Comparison of ENCODE assay signal across 8 cellular contexts in the genomic region with DNA sequence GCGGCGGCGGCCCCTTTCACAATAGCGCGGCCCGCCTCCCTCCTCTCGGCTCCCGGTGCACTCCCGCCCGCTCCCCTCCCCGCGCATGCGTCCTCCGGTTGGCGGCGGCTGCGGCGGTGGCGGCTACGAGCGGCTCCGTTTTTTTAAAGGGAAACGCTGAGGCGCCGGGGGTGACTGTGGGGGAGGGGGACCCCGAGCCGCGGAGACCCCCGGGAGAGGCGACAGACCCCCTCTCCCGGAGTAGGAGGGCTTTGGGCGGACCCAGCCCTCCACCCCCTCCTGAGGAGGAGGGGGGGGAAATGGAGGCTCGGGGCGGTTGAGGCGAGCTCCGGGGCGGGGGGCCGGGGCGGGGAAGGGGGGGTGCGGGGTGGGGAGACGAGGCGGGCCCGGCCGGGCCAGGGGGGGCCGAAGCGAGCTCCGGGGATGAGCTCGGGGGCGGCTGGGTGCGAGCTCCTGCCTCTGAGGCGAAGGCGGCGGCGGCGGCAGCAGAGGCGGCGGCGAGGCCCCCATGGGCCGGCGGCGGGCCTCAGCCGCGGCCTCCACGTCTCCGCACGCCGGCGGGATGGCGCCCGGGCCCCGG. TPM values are rescaled to one million over a fixed set of nuclear protein-coding genes. Genes with fewer than 3 reads are reported as not detected.
DNase-seq lines count a peak whose midpoint lies in the region; ATAC-seq, FAIRE-seq and TF ChIP-seq lines count a peak whose summit lies in the region.

A gene with protein sequence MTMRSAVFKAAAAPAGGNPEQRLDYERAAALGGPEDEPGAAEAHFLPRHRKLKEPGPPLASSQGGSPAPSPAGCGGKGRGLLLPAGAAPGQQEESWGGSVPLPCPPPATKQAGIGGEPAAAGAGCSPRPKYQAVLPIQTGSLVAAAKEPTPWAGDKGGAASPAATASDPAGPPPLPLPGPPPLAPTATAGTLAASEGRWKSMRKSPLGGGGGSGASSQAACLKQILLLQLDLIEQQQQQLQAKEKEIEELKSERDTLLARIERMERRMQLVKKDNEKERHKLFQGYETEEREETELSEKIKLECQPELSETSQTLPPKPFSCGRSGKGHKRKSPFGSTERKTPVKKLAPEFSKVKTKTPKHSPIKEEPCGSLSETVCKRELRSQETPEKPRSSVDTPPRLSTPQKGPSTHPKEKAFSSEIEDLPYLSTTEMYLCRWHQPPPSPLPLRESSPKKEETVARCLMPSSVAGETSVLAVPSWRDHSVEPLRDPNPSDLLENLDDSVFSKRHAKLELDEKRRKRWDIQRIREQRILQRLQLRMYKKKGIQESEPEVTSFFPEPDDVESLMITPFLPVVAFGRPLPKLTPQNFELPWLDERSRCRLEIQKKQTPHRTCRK (plus strand): TSS at position 86 of the 580 bp plus-strand sequence. CDS start 642 bp downstream, outside the sequence.

- FAIRE-seq in GM19239 (lab: Jason Lieb, UNC): peak; percentile 73

- H3K4me1 Mint-ChIP-seq in IgD-negative memory B cell: peaks cover 22 to 23% (median 23%) of the 10 kb centered on the region in 3 donors
- peaks cover 24 to 50% (median 47%) of the 10 kb centered on the region in 4 donors for H3K4me1 Mint-ChIP-seq in naive thymus-derived CD8-positive, alpha-beta T cell
- peaks cover 47% of the 10 kb centered on the region for H3K4me1 Mint-ChIP-seq in stimulated activated memory B cell treated with anti-CD40 and anti-IgM and Interleukin-4, amounts not matched to agents 10 μg/mL and 1 μg/mL and 100 μg/mL, for 72 hours

- H3K27ac ChIP-seq in RWPE1: peak within 1 kb of the TSS; percentile 95

- peak within 1 kb of the TSS; percentile 95 for H3K4me3 ChIP-seq in AG09309 (ENCODE audit: control insufficient read depth, low read depth, low read length)

- peak within 1 kb of the TSS; percentile 88 to 100 (median 94) for H3K4me3 Mint-ChIP-seq in IgD-negative memory B cell
- peak within 1 kb of the TSS; percentile 71 to 97 (median 84) for H3K4me3 Mint-ChIP-seq in naive thymus-derived CD8-positive, alpha-beta T cell
- peak within 1 kb of the TSS; percentile 94 for H3K4me3 Mint-ChIP-seq in stimulated activated memory B cell treated with anti-CD40 and anti-IgM and Interleukin-4, amounts not matched to agents 10 μg/mL and 1 μg/mL and 100 μg/mL, for 72 hours

- POLR2A ChIA-PET in RWPE1 (lab: Yijun Ruan, JAX; ENCODE audit: low non-redundant PET): no interaction called here
- POLR2A ChIA-PET in naive thymus-derived CD8-positive, alpha-beta T cell (lab: Charles Lee): interaction anchor here (0.9 to 4.7 kb wide), 12 partner anchors 9 to 68 kb away, joined by 3 to 102 read pairs (median 9); partner anchors contain the start of genes CASC3, MED24 and NR1D1

- no peaks in the 10 kb centered on the region for H3K36me3 Mint-ChIP-seq in IgD-negative memory B cell
- H3K36me3 Mint-ChIP-seq in naive thymus-derived CD8-positive, alpha-beta T cell: peaks cover 0 to 16% (median 3%) of the 10 kb centered on the region in 3 donors
- peaks cover 11% of the 10 kb centered on the region for H3K36me3 Mint-ChIP-seq in stimulated activated memory B cell treated with anti-CD40 and anti-IgM and Interleukin-4, amounts not matched to agents 10 μg/mL and 1 μg/mL and 100 μg/mL, for 72 hours

- CTCF ChIA-PET in RWPE1 (lab: Yijun Ruan, JAX): interaction anchor here (1.1 kb wide), 1 partner anchor 22 kb away, joined by 4 read pairs; the partner anchor contains the start of gene NR1D1

- no peaks in the 10 kb centered on the region for H3K27me3 Mint-ChIP-seq in IgD-negative memory B cell
- H3K27me3 Mint-ChIP-seq in naive thymus-derived CD8-positive, alpha-beta T cell: no peaks in the 10 kb centered on the region
- H3K27me3 Mint-ChIP-seq in stimulated activated memory B cell treated with anti-CD40 and anti-IgM and Interleukin-4, amounts not matched to agents 10 μg/mL and 1 μg/mL and 100 μg/mL, for 72 hours: no peaks in the 10 kb centered on the region

- TF ChIP-seq CTCF in AG09309 (IDR thresholded peaks at IDR 0.05; ENCODE audit: control insufficient read depth, insufficient read depth, low read depth, low read length, missing control alignments): no peak
- TF ChIP-seq CTCF in RWPE1 (conservative IDR thresholded peaks at IDR 0.05; ENCODE audit: low read depth): no peak

- peak; percentile 67 to 69 for ATAC-seq in naive thymus-derived CD8-positive, alpha-beta T cell
- ATAC-seq in stimulated activated memory B cell treated with anti-CD40 and anti-IgM and Interleukin-4, amounts not matched to agents 10 μg/mL and 1 μg/mL and 100 μg/mL, for 72 hours: peak; percentile 83

- no peak for DNase-seq in AG09309 (ENCODE audit: low read depth)
- DNase-seq in GM19239 (ENCODE audit: insufficient read length, low spot score): peak; percentile 89
- peak; percentile 86 for DNase-seq in RWPE1 (ENCODE audit: low spot score)
- peak; percentile 82 for DNase-seq in activated effector memory CD4-positive, alpha-beta T cell treated with Interleukin-2 at 50 U/mL for 16 hours
- peak; percentile 68 for DNase-seq in fibroblast of peridontal ligament (ENCODE audit: extremely low read depth)
- DNase-seq in naive thymus-derived CD8-positive, alpha-beta T cell: peak; percentile 76 to 92 (median 85)

- peak within 1 kb of the TSS; percentile 5 to 87 (median 67) for H3K27ac Mint-ChIP-seq in IgD-negative memory B cell
- H3K27ac Mint-ChIP-seq in naive thymus-derived CD8-positive, alpha-beta T cell: peak within 1 kb of the TSS; percentile 77 to 93 (median 84)
- peak within 1 kb of the TSS; percentile 75 for H3K27ac Mint-ChIP-seq in stimulated activated memory B cell treated with anti-CD40 and anti-IgM and Interleukin-4, amounts not matched to agents 10 μg/mL and 1 μg/mL and 100 μg/mL, for 72 hours

- no peaks in the 10 kb centered on the region for H3K9me3 Mint-ChIP-seq in IgD-negative memory B cell
- no peaks in the 10 kb centered on the region for H3K9me3 Mint-ChIP-seq in naive thymus-derived CD8-positive, alpha-beta T cell
- no peaks in the 10 kb centered on the region for H3K9me3 Mint-ChIP-seq in stimulated activated memory B cell treated with anti-CD40 and anti-IgM and Interleukin-4, amounts not matched to agents 10 μg/mL and 1 μg/mL and 100 μg/mL, for 72 hours

RNA-seq across cellular contexts. Expression of the gene that starts here (rescaled TPM):
- 10.1 TPM for polyA plus RNA-seq in IgD-negative memory B cell
- total RNA-seq in naive thymus-derived CD8-positive, alpha-beta T cell: 100 to 1,000 TPM; 132 to 135 TPM
- polyA plus RNA-seq in naive thymus-derived CD8-positive, alpha-beta T cell: 10 to 100 TPM in 1 of 3 donors, 1 to 10 TPM in 2; 6.8 to 12.8 (median 9.2) TPM
